8 cellular contexts compared by ENCODE assay signal in the genomic region with DNA sequence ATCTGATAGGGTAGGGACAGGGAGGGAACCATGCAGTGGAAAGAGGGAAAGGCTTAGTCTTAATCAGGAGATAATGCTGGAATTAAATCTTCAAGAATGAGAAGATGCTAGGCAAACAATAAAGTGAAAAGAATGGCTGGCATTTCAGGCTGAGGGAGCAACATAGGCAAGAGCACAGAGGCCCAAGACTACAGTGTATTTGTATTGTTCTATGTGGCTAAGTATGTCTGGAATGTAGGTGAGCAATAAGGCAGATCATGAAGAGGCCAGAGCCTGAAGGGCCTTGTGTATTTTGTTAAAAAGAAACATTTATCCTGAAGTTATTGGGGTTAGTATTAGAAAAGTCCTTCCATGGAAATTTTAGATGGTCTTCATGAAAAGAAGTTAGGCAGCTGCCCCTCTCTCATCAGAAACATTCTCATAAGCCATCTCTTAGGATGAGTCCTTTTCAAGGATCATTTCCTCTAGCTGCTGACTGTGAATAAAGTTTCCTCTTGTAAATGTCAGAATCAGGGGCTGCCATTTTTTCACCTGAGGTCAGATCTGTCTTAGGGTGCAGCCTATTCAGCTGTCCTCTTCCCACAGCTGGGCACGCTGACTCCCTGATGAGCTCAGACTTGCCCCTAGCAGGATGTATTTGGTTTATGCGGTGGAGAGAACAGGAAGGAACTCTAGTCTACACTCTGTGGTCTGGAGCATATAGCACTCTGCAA. TPM values are rescaled to one million over a fixed set of nuclear protein-coding genes. Genes with fewer than 3 reads are reported as not detected.
DNase-seq lines count a peak whose midpoint lies in the region; ATAC-seq lines count a peak whose summit lies in the region.

No MANE protein-coding gene starts in this region.

- H3K4me1 Mint-ChIP-seq in stimulated activated effector memory CD8-positive, alpha-beta T cell treated with anti-CD3 and anti-CD28 coated beads, Interleukin-12 subunit alpha, Interleukin-12 subunit beta, amount 100 ng/mL, for 72 hours = peaks cover 46% of the 10 kb centered on the region

- DNase-seq in Right ventricle myocardium inferior (ENCODE audit: missing footprints) (no peak), cardiac septum (ENCODE audit: low spot score) (no peak), SJCRH30 (peak; percentile 56 to 70), astrocyte of the hippocampus (ENCODE audit: low read depth, low spot score) (peak; percentile 79), kidney tubule cell (ENCODE audit: low spot score) (peak; percentile 92), NCI-H2227 treated with DMSO at 0.1 percent for 48 hours (lab: John Stamatoyannopoulos, UW) (no peak)
- peak; percentile 23 to 62 for DNase-seq in stimulated activated effector memory CD8-positive, alpha-beta T cell treated with anti-CD3 and anti-CD28 coated beads, Interleukin-12 subunit alpha, Interleukin-12 subunit beta, amount 100 ng/mL, for 72 hours (ENCODE audit: low spot score in 2 of 2)

- H3K27ac Mint-ChIP-seq in stimulated activated effector memory CD8-positive, alpha-beta T cell treated with anti-CD3 and anti-CD28 coated beads, Interleukin-12 subunit alpha, Interleukin-12 subunit beta, amount 100 ng/mL, for 72 hours = peak overlapping the region; percentile 84

- peaks cover 6% of the 10 kb centered on the region for H3K9me3 Mint-ChIP-seq in stimulated activated effector memory CD8-positive, alpha-beta T cell treated with anti-CD3 and anti-CD28 coated beads, Interleukin-12 subunit alpha, Interleukin-12 subunit beta, amount 100 ng/mL, for 72 hours

- peak; percentile 80 for ATAC-seq in Right ventricle myocardium inferior
- peak; percentile 100 for ATAC-seq in HG03064 (IDR thresholded peaks at IDR 0.05; ENCODE audit: low read depth, unreplicated experiment)
- peak; percentile 99 for ATAC-seq in stimulated activated effector memory CD8-positive, alpha-beta T cell treated with anti-CD3 and anti-CD28 coated beads, Interleukin-12 subunit alpha, Interleukin-12 subunit beta, amount 100 ng/mL, for 72 hours

- H3K9me3 ChIP-seq in SJCRH30 (replicated peaks) = no peaks in the 10 kb centered on the region

- no peaks in the 10 kb centered on the region for H3K27me3 ChIP-seq in SJCRH30

- peak overlapping the region; percentile 70 for H3K27ac ChIP-seq in SJCRH30

- no peaks in the 10 kb centered on the region for H3K36me3 ChIP-seq in SJCRH30

- peak overlapping the region; percentile 19 for H3K4me3 Mint-ChIP-seq in stimulated activated effector memory CD8-positive, alpha-beta T cell treated with anti-CD3 and anti-CD28 coated beads, Interleukin-12 subunit alpha, Interleukin-12 subunit beta, amount 100 ng/mL, for 72 hours

- no peaks in the 10 kb centered on the region for H3K36me3 Mint-ChIP-seq in stimulated activated effector memory CD8-positive, alpha-beta T cell treated with anti-CD3 and anti-CD28 coated beads, Interleukin-12 subunit alpha, Interleukin-12 subunit beta, amount 100 ng/mL, for 72 hours

- intact Hi-C loops in Right ventricle myocardium inferior (cut with DNase I) = no loop called here
- intact Hi-C loops in cardiac septum (cut with DNase I) = no loop called here

- H3K4me3 ChIP-seq in SJCRH30 = no peak overlapping the region

- H3K4me1 ChIP-seq in SJCRH30 = peaks cover 17% of the 10 kb centered on the region

RNA-seq across cellular contexts. Expression of gene ATP10D, which starts 46.3 kb away (rescaled TPM):
- total RNA-seq in Right ventricle myocardium inferior (8.0 TPM), cardiac septum (11.6 TPM)
- 2.6 and 2.7 TPM in 2 replicates for total RNA-seq in SJCRH30 (2014; rRNA removed; shearing (Covaris generic))

Comparison
In these comparisons a context has a peak if more than half of its experiments do, and no peak if none do; other contexts are left out.
1. DNase-seq: peak in SJCRH30 (2 of 2), astrocyte of the hippocampus (single experiment), kidney tubule cell (single experiment) and stimulated activated effector memory CD8-positive, alpha-beta T cell treated with anti-CD3 and anti-CD28 coated beads, Interleukin-12 subunit alpha, Interleukin-12 subunit beta, amount 100 ng/mL, for 72 hours (2 of 2); none in Right ventricle myocardium inferior (single experiment), cardiac septum (single experiment) and NCI-H2227 treated with DMSO at 0.1 percent for 48 hours (single experiment).
2. Peak in every context shown above with its lines, with median percentiles within 50 percentile points of each other: ATAC-seq.